ENCODE assay signal across 8 cellular contexts in the genomic region with DNA sequence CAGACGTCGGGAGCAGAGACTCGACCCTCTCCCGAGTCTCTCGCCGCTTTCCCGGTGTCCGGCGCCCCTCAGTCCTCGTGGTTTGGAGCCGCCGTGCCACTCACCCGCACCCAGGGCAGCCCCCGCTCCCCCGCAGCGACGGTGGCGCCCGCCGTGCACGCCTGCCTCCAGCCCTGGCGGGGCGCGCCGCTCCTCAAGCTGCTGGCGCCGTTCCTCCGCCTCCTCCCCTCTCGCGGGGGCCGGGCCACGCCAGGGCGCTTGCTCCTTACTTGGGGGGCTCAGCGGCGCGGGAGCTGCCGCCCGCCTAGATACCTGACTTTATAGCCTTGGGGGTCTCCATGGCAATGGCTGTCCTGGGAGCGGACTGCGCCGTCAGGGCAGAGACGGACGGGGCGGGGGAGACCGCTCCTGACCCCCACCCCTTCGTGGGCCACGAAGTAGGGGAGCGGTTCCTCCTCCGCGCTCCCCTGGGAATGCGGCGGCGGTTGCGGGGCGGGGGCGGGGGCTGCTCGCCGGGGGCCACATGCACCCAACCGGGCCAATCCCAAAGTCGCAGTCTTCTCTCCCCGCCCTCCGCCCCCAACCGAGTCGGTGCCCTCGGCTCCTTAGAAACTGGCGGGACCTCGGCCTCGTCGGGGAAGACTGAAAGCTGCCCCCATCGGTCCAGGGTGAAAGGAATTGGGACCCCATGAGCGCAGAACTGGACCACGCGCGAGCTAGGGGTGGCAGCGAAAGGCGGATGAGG. TPM values are rescaled to one million over a fixed set of nuclear protein-coding genes. Genes with fewer than 3 reads are reported as not detected.
A peak's percentile ranks its signal among the peaks of the same experiment; 100 is the strongest.
DNase-seq lines count a peak whose midpoint lies in the region; ATAC-seq, FAIRE-seq and TF ChIP-seq lines count a peak whose summit lies in the region.

A gene with protein sequence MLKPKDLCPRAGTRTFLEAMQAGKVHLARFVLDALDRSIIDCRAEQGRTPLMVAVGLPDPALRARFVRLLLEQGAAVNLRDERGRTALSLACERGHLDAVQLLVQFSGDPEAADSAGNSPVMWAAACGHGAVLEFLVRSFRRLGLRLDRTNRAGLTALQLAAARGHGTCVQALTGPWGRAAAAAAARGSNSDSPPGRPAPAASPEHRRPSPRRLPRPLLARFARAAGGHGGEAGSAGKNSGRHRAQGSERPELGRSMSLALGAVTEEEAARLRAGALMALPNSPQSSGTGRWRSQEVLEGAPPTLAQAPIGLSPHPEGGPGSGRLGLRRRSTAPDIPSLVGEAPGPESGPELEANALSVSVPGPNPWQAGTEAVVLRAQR (minus strand): TSS at position 195 of the 745 bp plus-strand sequence. CDS start 478 bp downstream, outside the sequence.

- FAIRE-seq in bronchial epithelial cell (lab: Jason Lieb, UNC): no peak

- H3K27ac ChIP-seq in lower lobe of right lung (no peak within 1 kb of the TSS), thoracic aorta (no peak within 1 kb of the TSS)

- H3K36me3 ChIP-seq in bronchial epithelial cell (ENCODE audit: control insufficient read depth, insufficient read depth, low read length) (no peaks in the 10 kb centered on the region), lower lobe of right lung (no peaks in the 10 kb centered on the region), thoracic aorta (no peaks in the 10 kb centered on the region)

- peaks cover 43% of the 10 kb centered on the region for H3K4me1 ChIP-seq in lower lobe of right lung
- H3K4me1 ChIP-seq in thoracic aorta (ENCODE audit: control insufficient read depth in 1 of 2, low read depth in 2 of 2): peaks cover 3 to 34% of the 10 kb centered on the region in 2 donors

- TF ChIP-seq CTCF in bronchial epithelial cell (IDR thresholded peaks at IDR 0.05; ENCODE audit: insufficient read depth, low read length, severe bottlenecking): no peak
- no peak for TF ChIP-seq CTCF in lower lobe of right lung (IDR thresholded peaks at IDR 0.05)
- TF ChIP-seq CTCF in thoracic aorta (IDR thresholded peaks at IDR 0.05): no peak

- H3K4me3 ChIP-seq in bronchial epithelial cell (ENCODE audit: low read depth, low read length): peak within 1 kb of the TSS; percentile 32
- peak within 1 kb of the TSS; percentile 60 for H3K4me3 ChIP-seq in lower lobe of right lung
- H3K4me3 ChIP-seq in thoracic aorta: peak within 1 kb of the TSS; percentile 66

- DNase-seq in 8988T: peak; percentile 86
- DNase-seq in bronchial epithelial cell (ENCODE audit: low read depth): no peak
- no peak for DNase-seq in lower lobe of right lung
- no peak for DNase-seq in thoracic aorta (ENCODE audit: low spot score)

- ATAC-seq in GM18907 (IDR thresholded peaks at IDR 0.05; ENCODE audit: unreplicated experiment) (peak; percentile 30), SK-N-SH treated with all-trans-retinoic acid at 6 μM for 48 hours (peak; percentile 12), lower lobe of right lung (peak; percentile 34 to 49), thoracic aorta (ENCODE audit: insufficient number of reproducible peaks, low FRiP score, low read depth) (no peak), HG02678 (IDR thresholded peaks at IDR 0.05; ENCODE audit: unreplicated experiment) (no peak), HG02885 (IDR thresholded peaks at IDR 0.05; ENCODE audit: poor library complexity, unreplicated experiment) (no peak)

- intact Hi-C loops in lower lobe of right lung (cut with DNase I): no loop called here

- H3K27me3 ChIP-seq in bronchial epithelial cell (ENCODE audit: control insufficient read depth, insufficient read depth, low read length) (peaks cover 25% of the 10 kb centered on the region), lower lobe of right lung (ENCODE audit: low read depth) (peaks cover 60% of the 10 kb centered on the region), thoracic aorta (replicated peaks; ENCODE audit: insufficient read depth) (peaks cover 15% of the 10 kb centered on the region)

- no peaks in the 10 kb centered on the region for H3K9me3 ChIP-seq in lower lobe of right lung
- H3K9me3 ChIP-seq in thoracic aorta: no peaks in the 10 kb centered on the region

TF ChIP-seq in SK-N-SH treated with all-trans-retinoic acid at 6 μM for 48 hours, 23 proteins besides CTCF, POLR2A, EP300 and RAD21:
- TF ChIP-seq, protein P1, sequence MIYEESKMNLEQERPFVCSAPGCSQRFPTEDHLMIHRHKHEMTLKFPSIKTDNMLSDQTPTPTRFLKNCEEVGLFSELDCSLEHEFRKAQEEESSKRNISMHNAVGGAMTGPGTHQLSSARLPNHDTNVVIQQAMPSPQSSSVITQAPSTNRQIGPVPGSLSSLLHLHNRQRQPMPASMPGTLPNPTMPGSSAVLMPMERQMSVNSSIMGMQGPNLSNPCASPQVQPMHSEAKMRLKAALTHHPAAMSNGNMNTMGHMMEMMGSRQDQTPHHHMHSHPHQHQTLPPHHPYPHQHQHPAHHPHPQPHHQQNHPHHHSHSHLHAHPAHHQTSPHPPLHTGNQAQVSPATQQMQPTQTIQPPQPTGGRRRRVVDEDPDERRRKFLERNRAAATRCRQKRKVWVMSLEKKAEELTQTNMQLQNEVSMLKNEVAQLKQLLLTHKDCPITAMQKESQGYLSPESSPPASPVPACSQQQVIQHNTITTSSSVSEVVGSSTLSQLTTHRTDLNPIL (CRISPR knock-in tag; IDR thresholded peaks at IDR 0.05; ENCODE audit: low read depth): no peak
- no peak for TF ChIP-seq BACH2 (CRISPR knock-in tag; IDR thresholded peaks at IDR 0.05; ENCODE audit: borderline replicate concordance)
- no peak for TF ChIP-seq ZNF8 (CRISPR knock-in tag; IDR thresholded peaks at IDR 0.05)
- TF ChIP-seq OSR1 (CRISPR knock-in tag; IDR thresholded peaks at IDR 0.05): no peak
- no peak for TF ChIP-seq GLIS3 (CRISPR knock-in tag; IDR thresholded peaks at IDR 0.05)
- no peak for TF ChIP-seq PPARA (CRISPR knock-in tag; IDR thresholded peaks at IDR 0.05; ENCODE audit: borderline replicate concordance)
- no peak for TF ChIP-seq ZNF565 (CRISPR knock-in tag; conservative IDR thresholded peaks at IDR 0.05; ENCODE audit: low read depth)
TF ChIP-seq in SK-N-SH treated with all-trans-retinoic acid at 6 μM for 48 hours: peak in this region for 0.

RNA-seq across cellular contexts. Expression of the gene that starts here (rescaled TPM):
- total RNA-seq in bronchial epithelial cell (not detected in 2 replicates), lower lobe of right lung (not detected), thoracic aorta (not detected)

Comparison
In these comparisons a context has a peak if more than half of its experiments do, and no peak if none do; other contexts are left out.
1. Peak in ATAC-seq and H3K4me3 ChIP-seq in lower lobe of right lung; RNA of the gene not detected or under 1 TPM.
2. ATAC-seq: peak in GM18907 (single experiment) and SK-N-SH treated with all-trans-retinoic acid at 6 μM for 48 hours (single experiment); none in thoracic aorta (single experiment), HG02678 (single experiment) and HG02885 (single experiment).
3. Peak in every context shown above with its lines, with median percentiles within 50 percentile points of each other: H3K4me3 ChIP-seq.